ENCODE assay signal across 1 cellular context in the genomic region with DNA sequence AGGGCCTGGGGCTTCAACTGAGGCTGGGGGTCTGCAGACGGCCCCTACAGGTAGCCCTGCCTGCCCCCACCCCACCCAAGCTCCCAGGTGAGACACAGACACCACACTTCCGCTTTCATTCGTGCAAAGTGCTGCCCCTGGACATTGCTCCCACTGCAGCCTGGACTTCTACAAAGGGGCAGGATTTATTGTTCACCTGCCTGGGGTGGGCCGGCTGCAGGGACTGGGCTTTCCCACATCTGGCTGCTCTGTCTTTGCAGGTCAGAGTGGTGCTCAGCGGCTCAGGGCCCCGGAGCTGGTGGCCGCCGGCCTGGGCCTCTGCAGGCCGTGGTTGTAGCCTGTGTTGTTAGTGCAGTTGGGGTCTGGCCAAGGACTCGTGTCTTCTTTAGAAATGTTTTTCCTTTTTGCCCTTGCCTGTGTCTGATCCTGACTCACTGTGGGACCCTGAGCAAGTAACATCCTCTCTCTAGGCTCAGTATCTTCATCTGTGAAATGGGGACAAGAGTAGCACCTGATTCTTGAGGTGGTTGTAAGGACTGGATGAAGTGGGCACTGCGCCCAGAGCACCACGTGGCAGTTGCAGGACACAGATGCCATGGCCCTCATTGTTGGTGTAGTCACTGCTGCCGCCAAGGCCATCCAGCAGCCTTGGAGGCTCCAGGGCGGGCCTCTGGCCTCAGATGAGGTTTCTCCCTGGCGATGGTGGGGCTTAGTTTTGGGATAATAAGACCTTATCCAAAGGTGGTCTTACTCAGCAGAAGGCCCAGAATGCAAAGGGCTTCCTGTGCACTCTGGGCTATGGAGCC.
TF ChIP-seq lines count a peak whose summit lies in the region.

No MANE protein-coding gene starts in this region.

TF ChIP-seq in HCT116, 20 proteins besides CTCF, POLR2A, EP300 and RAD21 (continued from another document):
- TF ChIP-seq ELF1 (IDR thresholded peaks at IDR 0.05; ENCODE audit: borderline replicate concordance, low read depth) = no peak
